ENCODE assay signal across 8 cellular contexts in genomic region chr3:38039101-38039898, GRCh38. TPM values are rescaled to one million over a fixed set of nuclear protein-coding genes. Genes with fewer than 3 reads are reported as not detected.
DNase-seq lines count a peak whose midpoint lies in the region; ATAC-seq, FAIRE-seq and TF ChIP-seq lines count a peak whose summit lies in the region.

TSS of gene DLEC1 (plus strand) at chr3:38039208. CDS start at chr3:38039226, 18 bp downstream.

- no peak for TF ChIP-seq CTCF in AG10803 (conservative IDR thresholded peaks at IDR 0.05; ENCODE audit: low read length)

- peak; percentile 90 for ATAC-seq in HG03439 (IDR thresholded peaks at IDR 0.05; ENCODE audit: unreplicated experiment)

- H3K4me3 ChIP-seq in AG10803 (ENCODE audit: low read length): peak within 1 kb of the TSS; percentile 45

- DNase-seq in AG10803 (ENCODE audit: low read depth): peak; percentile 36
- DNase-seq in GM19239 (ENCODE audit: insufficient read length, low spot score): peak; percentile 86
- peak; percentile 71 for DNase-seq in activated CD4-positive, alpha-beta T cell treated with anti-CD3 and anti-CD28 coated beads for 1 hour
- DNase-seq in dermis blood vessel endothelial cell: peak; percentile 32
- peak; percentile 82 for DNase-seq in mesenteric fat pad (ENCODE audit: low spot score)
- DNase-seq in stimulated activated CD8-positive, alpha-beta memory T cell treated with anti-CD3 and anti-CD28 coated beads, Interleukin-15, amount 100 ng/mL, for 48 hours (ENCODE audit: low read depth in 2 of 2): peak; percentile 72 to 76
- DNase-seq in RKO (ENCODE audit: low spot score): no peak

- peak; percentile 87 for FAIRE-seq in GM19239 (lab: Jason Lieb, UNC)

RNA-seq across cellular contexts. Expression of gene DLEC1, which starts in this region (rescaled TPM):
- total RNA-seq in dermis blood vessel endothelial cell: under 0.01 TPM in 1 of 2 replicates, not detected in the other
- total RNA-seq in mesenteric fat pad: 1.9 TPM

Comparison
In these comparisons a context has a peak if more than half of its experiments do, and no peak if none do; other contexts are left out.
1. Peak in DNase-seq in dermis blood vessel endothelial cell; RNA of the gene not detected or under 1 TPM.